ENCODE assay signal across 1 cellular context in genomic region chr12:46998811-46999368, GRCh38.
TF ChIP-seq lines count a peak whose summit lies in the region.

No MANE protein-coding gene starts in this region.

TF ChIP-seq in HepG2, 621 proteins besides CTCF, POLR2A, EP300 and RAD21 (continued from another document):
- TF ChIP-seq ZBTB40 (IDR thresholded peaks at IDR 0.05) (no peak), ZBTB40 (CRISPR knock-in tag; IDR thresholded peaks at IDR 0.05) (no peak)
